Comparison of ENCODE assay signal across 9 cellular contexts in genomic region chr18:33761363-33761762, GRCh38.
DNase-seq lines count a peak whose midpoint lies in the region; ATAC-seq and TF ChIP-seq lines count a peak whose summit lies in the region.
"Had no signal": no experiment of that assay in that cellular context is flagged by ENCODE, and none has a peak within 500 bp of the region (broad histone marks: within the 10 kb centered on the region; RNA-seq: fewer than 3 reads in every experiment).

No MANE protein-coding gene starts in this region.

- intact Hi-C loops in left colon (cut with DNase I, micrococcal nuclease) (loop anchor here in 1 of 2 donors (10.0 kb wide), 1 partner anchor 527 kb away; no protein-coding TSS in a partner anchor), gastrocnemius medialis (cut with DNase I; ENCODE audit: low total_unique reads) (no loop called here)

- TF ChIP-seq POLR2A in gastrocnemius medialis (IDR thresholded peaks at IDR 0.05) = no peak

- in situ Hi-C loops in gastrocnemius medialis (cut with MboI; ENCODE audit: low sequenced_read_pairs in 4 of 4) = loop anchor here in 1 of 4 donors (25.0 kb wide), 1 partner anchor 99 kb away; no protein-coding TSS in a partner anchor

- H3K4me1 Mint-ChIP-seq in stimulated activated naive CD8-positive, alpha-beta T cell treated with anti-CD3 and anti-CD28 coated beads, Interleukin-15, amount 100 ng/mL, for 72 hours = no peaks in the 10 kb centered on the region

- H3K4me3 Mint-ChIP-seq in stimulated activated naive CD8-positive, alpha-beta T cell treated with anti-CD3 and anti-CD28 coated beads, Interleukin-15, amount 100 ng/mL, for 72 hours = no peak overlapping the region

- H3K9me3 ChIP-seq in gastrocnemius medialis = no peaks in the 10 kb centered on the region

- peak; percentile 69 for ATAC-seq in left colon
- ATAC-seq in stimulated activated naive CD8-positive, alpha-beta T cell treated with anti-CD3 and anti-CD28 coated beads, Interleukin-15, amount 100 ng/mL, for 72 hours = no peak
- no peak for ATAC-seq in GM21390 (IDR thresholded peaks at IDR 0.05; ENCODE audit: unreplicated experiment)
- no peak for ATAC-seq in gastrocnemius medialis

- no peak overlapping the region for H3K27ac Mint-ChIP-seq in stimulated activated naive CD8-positive, alpha-beta T cell treated with anti-CD3 and anti-CD28 coated beads, Interleukin-15, amount 100 ng/mL, for 72 hours

- no peaks in the 10 kb centered on the region for H3K4me1 ChIP-seq in gastrocnemius medialis

- no peak overlapping the region for H3K4me3 ChIP-seq in gastrocnemius medialis
- H3K4me3 ChIP-seq: skin epidermis had no signal

- no peaks in the 10 kb centered on the region for H3K36me3 ChIP-seq in gastrocnemius medialis

- TF ChIP-seq CTCF in VCaP (conservative IDR thresholded peaks at IDR 0.05) (peak; percentile 74), gastrocnemius medialis (IDR thresholded peaks at IDR 0.05 in 4 of 5, conservative IDR thresholded peaks at IDR 0.05 in 1 of 5) (no peak)

- H3K27me3 ChIP-seq in gastrocnemius medialis = no peaks in the 10 kb centered on the region

- H3K27ac ChIP-seq in VCaP (no peak overlapping the region), gastrocnemius medialis (no peak overlapping the region)
- H3K27ac ChIP-seq: skin epidermis had no signal

- peaks cover 0 to 5% of the 10 kb centered on the region in 2 donors for H3K9me3 Mint-ChIP-seq in stimulated activated naive CD8-positive, alpha-beta T cell treated with anti-CD3 and anti-CD28 coated beads, Interleukin-15, amount 100 ng/mL, for 72 hours

- DNase-seq in COR-L47 (lab: John Stamatoyannopoulos, UW) (peak; percentile 46), HT-29 (ENCODE audit: low spot score) (peak; percentile 37), left colon (peak in 1 of 2 donors; percentile 54), gastrocnemius medialis (no peak), cerebellar cortex (ENCODE audit: low spot score) (no peak)
- DNase-seq in stimulated activated naive CD8-positive, alpha-beta T cell treated with anti-CD3 and anti-CD28 coated beads, Interleukin-15, amount 100 ng/mL, for 72 hours = no peak

- no peaks in the 10 kb centered on the region for H3K27me3 Mint-ChIP-seq in stimulated activated naive CD8-positive, alpha-beta T cell treated with anti-CD3 and anti-CD28 coated beads, Interleukin-15, amount 100 ng/mL, for 72 hours

Comparison
In these comparisons a context has a peak if more than half of its experiments do, and no peak if none do; other contexts are left out.
1. DNase-seq: peak in COR-L47 (single experiment) and HT-29 (single experiment); none in stimulated activated naive CD8-positive, alpha-beta T cell treated with anti-CD3 and anti-CD28 coated beads, Interleukin-15, amount 100 ng/mL, for 72 hours (0 of 2), gastrocnemius medialis (0 of 2) and cerebellar cortex (single experiment).